Comparison of ENCODE assay signal across 25 cellular contexts in genomic region chr14:50030049-50030448, GRCh38.
"Had no signal": no experiment of that assay in that cellular context is flagged by ENCODE, and none has a peak within 500 bp of the region (broad histone marks: within the 10 kb centered on the region; RNA-seq: fewer than 3 reads in every experiment).

No MANE protein-coding gene starts in this region.

- H3K4me1 Mint-ChIP-seq: mesothelial cell of epicardium had no signal

- ATAC-seq: body of pancreas, esophagus mucosa, right cardiac atrium had no signal

- H3K9me3 ChIP-seq: body of pancreas, neutrophil, ovary, thyroid gland had no signal

- H3K27ac ChIP-seq: body of pancreas, cardiac muscle cell, neutrophil, ovary, thyroid gland had no signal

- H3K36me3 ChIP-seq: cardiac muscle cell, neutrophil, ovary, thyroid gland had no signal

- H3K4me3 Mint-ChIP-seq: activated CD4-positive, alpha-beta memory T cell treated with anti-CD3 and anti-CD28 coated beads for 36 hours; activated naive CD4-positive, alpha-beta T cell treated with anti-CD3 and anti-CD28 coated beads, Interleukin-2, amount 10 ng/mL, durations not matched to agents 7 days and 5 days; mesothelial cell of epicardium; nephron; stimulated activated naive CD8-positive, alpha-beta T cell treated with anti-CD3 and anti-CD28 coated beads, Interleukin-15, Interleukin-2, amounts not matched to agents 100 ng/mL and 50 ng/mL, for 24 hours had no signal

- H3K27me3 Mint-ChIP-seq: activated CD4-positive, alpha-beta memory T cell treated with anti-CD3 and anti-CD28 coated beads for 36 hours; activated naive CD4-positive, alpha-beta T cell treated with anti-CD3 and anti-CD28 coated beads, Interleukin-2, amount 10 ng/mL, durations not matched to agents 7 days and 5 days; stimulated activated naive CD8-positive, alpha-beta T cell treated with anti-CD3 and anti-CD28 coated beads, Interleukin-15, Interleukin-2, amounts not matched to agents 100 ng/mL and 50 ng/mL, for 24 hours had no signal

- DNase-seq: activated CD4-positive, alpha-beta memory T cell treated with anti-CD3 and anti-CD28 coated beads for 36 hours; activated CD4-positive, alpha-beta T cell treated with anti-CD3 and anti-CD28 coated beads for 48 hours; activated effector memory CD4-positive, alpha-beta T cell treated with Interleukin-2 at 50 U/mL for 16 hours; activated naive CD4-positive, alpha-beta T cell treated with anti-CD3 and anti-CD28 coated beads, Interleukin-2, amount 10 ng/mL, durations not matched to agents 7 days and 5 days; activated T-cell treated with anti-CD3 and anti-CD28 coated beads, Interleukin-2, amount 50 U/mL, for 48 hours; anterior cingulate cortex; body of pancreas; effector memory CD4-positive, alpha-beta T cell; foreskin melanocyte; kidney; mammary epithelial cell; ovary; right cardiac atrium; stimulated activated CD4-positive, alpha-beta T cell treated with anti-CD3 and anti-CD28 coated beads, Interleukin-12 subunit alpha, Interleukin-12 subunit beta, amount 100 ng/mL, for 4 hours; stimulated activated CD4-positive, alpha-beta T cell treated with anti-CD3 and anti-CD28 coated beads, Interleukin-4, amount 100 ng/mL, for 4 hours; substantia nigra; T-helper 1 cell; thyroid gland had no signal

- H3K27me3 ChIP-seq: body of pancreas, cardiac muscle cell, neutrophil, ovary, thyroid gland had no signal

- H3K27ac Mint-ChIP-seq: activated CD4-positive, alpha-beta memory T cell treated with anti-CD3 and anti-CD28 coated beads for 36 hours; activated naive CD4-positive, alpha-beta T cell treated with anti-CD3 and anti-CD28 coated beads, Interleukin-2, amount 10 ng/mL, durations not matched to agents 7 days and 5 days; mesothelial cell of epicardium; nephron; stimulated activated naive CD8-positive, alpha-beta T cell treated with anti-CD3 and anti-CD28 coated beads, Interleukin-15, Interleukin-2, amounts not matched to agents 100 ng/mL and 50 ng/mL, for 24 hours had no signal

- FAIRE-seq: kidney, TTC549 had no signal

- H3K4me3 ChIP-seq: body of pancreas, cardiac muscle cell, ovary, thyroid gland had no signal

- H3K4me1 ChIP-seq: body of pancreas, thyroid gland had no signal
